In genomic region chr14:51448831-51449665, GRCh38 we compare ENCODE assay signal across 10 cellular contexts.
DNase-seq lines count a peak whose midpoint lies in the region; ATAC-seq and TF ChIP-seq lines count a peak whose summit lies in the region.
"Had no signal": no experiment of that assay in that cellular context is flagged by ENCODE, and none has a peak within 500 bp of the region (broad histone marks: within the 10 kb centered on the region; RNA-seq: fewer than 3 reads in every experiment).

No MANE protein-coding gene starts in this region.

- no peaks in the 10 kb centered on the region for H3K27me3 Mint-ChIP-seq in activated CD4-positive, alpha-beta memory T cell treated with anti-CD3 and anti-CD28 coated beads, Interleukin-2, amount 10 ng/mL, durations not matched to agents 7 days and 5 days

- H3K9me3 Mint-ChIP-seq in activated CD4-positive, alpha-beta memory T cell treated with anti-CD3 and anti-CD28 coated beads, Interleukin-2, amount 10 ng/mL, durations not matched to agents 7 days and 5 days: no peaks in the 10 kb centered on the region
- H3K9me3 Mint-ChIP-seq: CD8-positive, alpha-beta T cell had no signal

- H3K4me3 Mint-ChIP-seq in activated CD4-positive, alpha-beta memory T cell treated with anti-CD3 and anti-CD28 coated beads, Interleukin-2, amount 10 ng/mL, durations not matched to agents 7 days and 5 days: no peak overlapping the region
- H3K4me3 Mint-ChIP-seq: CD8-positive, alpha-beta T cell had no signal

- POLR2A ChIA-PET in activated CD4-positive, alpha-beta memory T cell treated with anti-CD3 and anti-CD28 coated beads, Interleukin-2, amount 10 ng/mL, durations not matched to agents 7 days and 5 days (lab: Charles Lee): no interaction called here

- H3K4me1 ChIP-seq in mucosa of descending colon (ENCODE audit: low read depth): no peaks in the 10 kb centered on the region

- H3K27ac Mint-ChIP-seq in activated CD4-positive, alpha-beta memory T cell treated with anti-CD3 and anti-CD28 coated beads, Interleukin-2, amount 10 ng/mL, durations not matched to agents 7 days and 5 days: no peak overlapping the region
- H3K27ac Mint-ChIP-seq: CD8-positive, alpha-beta T cell had no signal

- DNase-seq in AG09319 (ENCODE audit: extremely low read depth, low read depth): peak; percentile 85
- peak; percentile 35 to 85 for DNase-seq in NCI-H524 (lab: John Stamatoyannopoulos, UW)
- DNase-seq in epidermal melanocyte (ENCODE audit: insufficient read length, low spot score): peak; percentile 57
- DNase-seq in mucosa of descending colon: peak in 1 of 3 donors; percentile 11
- DNase-seq in SKM-1 treated with dmso at 0.1 percent for 144 hours (lab: John Stamatoyannopoulos, UW; ENCODE audit: unreplicated experiment): no peak
- no peak for DNase-seq in activated naive CD4-positive, alpha-beta T cell (lab: John Stamatoyannopoulos, UW)
- DNase-seq in activated CD4-positive, alpha-beta memory T cell treated with anti-CD3 and anti-CD28 coated beads, Interleukin-2, amount 10 ng/mL, durations not matched to agents 7 days and 5 days: no peak
- no peak for DNase-seq in activated CD4-positive, alpha-beta T cell treated with anti-CD3 and anti-CD28 coated beads for 4 hours
- DNase-seq: activated CD8-positive, alpha-beta memory T cell treated with anti-CD3 and anti-CD28 coated beads, Interleukin-2, amount 50 U/mL, for 48 hours; CD8-positive, alpha-beta T cell had no signal

- H3K36me3 ChIP-seq in mucosa of descending colon (ENCODE audit: low read depth): no peaks in the 10 kb centered on the region

- H3K9me3 ChIP-seq in mucosa of descending colon: no peaks in the 10 kb centered on the region

- no peaks in the 10 kb centered on the region for H3K36me3 Mint-ChIP-seq in activated CD4-positive, alpha-beta memory T cell treated with anti-CD3 and anti-CD28 coated beads, Interleukin-2, amount 10 ng/mL, durations not matched to agents 7 days and 5 days (ENCODE audit: low read depth)
- H3K36me3 Mint-ChIP-seq: CD8-positive, alpha-beta T cell had no signal

- ATAC-seq in mucosa of descending colon: peak; percentile 38
- ATAC-seq: CD8-positive, alpha-beta T cell had no signal

- H3K4me1 Mint-ChIP-seq in activated CD4-positive, alpha-beta memory T cell treated with anti-CD3 and anti-CD28 coated beads, Interleukin-2, amount 10 ng/mL, durations not matched to agents 7 days and 5 days: no peaks in the 10 kb centered on the region

- CTCF ChIA-PET in activated CD4-positive, alpha-beta memory T cell treated with anti-CD3 and anti-CD28 coated beads, Interleukin-2, amount 10 ng/mL, durations not matched to agents 7 days and 5 days (lab: Charles Lee): no interaction called here

- H3K4me3 ChIP-seq in mucosa of descending colon: no peak overlapping the region

- intact Hi-C loops in mucosa of descending colon (cut with DNase I, micrococcal nuclease): no loop called here

- TF ChIP-seq CTCF in AG09319 (IDR thresholded peaks at IDR 0.05; ENCODE audit: low read depth, low read length) (no peak), mucosa of descending colon (IDR thresholded peaks at IDR 0.05) (no peak)

Comparison
In these comparisons a context has a peak if more than half of its experiments do, and no peak if none do; other contexts are left out.
1. DNase-seq: peak in AG09319 (single experiment), NCI-H524 (2 of 2) and epidermal melanocyte (single experiment); none in SKM-1 treated with dmso at 0.1 percent for 144 hours (single experiment), activated naive CD4-positive, alpha-beta T cell (0 of 4), activated CD4-positive, alpha-beta memory T cell treated with anti-CD3 and anti-CD28 coated beads, Interleukin-2, amount 10 ng/mL, durations not matched to agents 7 days and 5 days (single experiment) and activated CD4-positive, alpha-beta T cell treated with anti-CD3 and anti-CD28 coated beads for 4 hours (0 of 2).